In the genomic region with DNA sequence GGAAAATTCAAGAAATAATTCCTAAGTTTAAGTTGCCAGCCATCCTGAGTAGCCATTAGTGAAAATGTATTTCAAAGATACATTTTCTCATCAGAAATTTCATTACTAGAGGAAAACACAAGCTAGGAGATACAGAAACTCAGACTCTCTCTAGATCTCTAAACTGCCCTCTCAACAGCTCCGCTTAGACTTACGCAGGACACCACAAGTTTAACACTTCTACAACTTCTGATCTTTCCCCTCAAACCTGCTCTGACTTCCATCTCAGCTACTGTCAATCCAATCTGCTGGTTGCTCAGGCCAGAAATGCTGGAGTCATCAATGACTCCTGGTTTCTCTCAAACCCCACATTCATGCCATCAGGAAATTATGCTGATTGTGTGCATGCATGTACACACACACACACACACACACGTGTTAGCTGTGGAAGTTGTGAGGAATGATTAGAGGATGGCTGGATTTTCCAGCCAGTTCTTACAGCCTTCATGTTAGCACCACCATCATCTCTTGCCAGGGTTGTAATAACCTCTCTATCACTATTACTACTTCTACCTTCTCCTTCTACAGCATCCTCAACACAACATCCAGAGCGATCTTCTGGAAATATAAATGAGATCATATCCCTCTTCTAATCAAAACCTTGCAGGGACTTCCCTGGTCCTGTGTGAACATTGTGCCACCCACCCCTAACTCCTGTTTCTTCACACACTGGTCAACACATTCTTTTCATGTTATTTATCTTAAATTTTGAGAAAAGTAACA, we compare ENCODE assay signal across 18 cellular contexts. TPM values are rescaled to one million over a fixed set of nuclear protein-coding genes. Genes with fewer than 3 reads are reported as not detected.
DNase-seq lines count a peak whose midpoint lies in the region; ATAC-seq and TF ChIP-seq lines count a peak whose summit lies in the region.
"Had no signal": no experiment of that assay in that cellular context is flagged by ENCODE, and none has a peak within 500 bp of the region (broad histone marks: within the 10 kb centered on the region; RNA-seq: fewer than 3 reads in every experiment).

No MANE protein-coding gene starts in this region.

- H4K91ac ChIP-seq in IMR-90 (ENCODE audit: insufficient read depth, low read depth, low read length), result no peak overlapping the region

- no peak overlapping the region for H3K56ac ChIP-seq in IMR-90 (ENCODE audit: extremely low read depth, insufficient read depth, low read length)

- no peak overlapping the region for H3K23ac ChIP-seq in IMR-90 (ENCODE audit: low read depth, low read length)

- H2AK9ac ChIP-seq in IMR-90 (replicated peaks; ENCODE audit: low read depth, low read length, poor library complexity), result no peak overlapping the region

- no peak overlapping the region for H3K4me2 ChIP-seq in IMR-90 (ENCODE audit: low read depth, low read length)
- H3K4me2 ChIP-seq: GM23338, PC-9 had no signal

- H3K4me1 ChIP-seq in IMR-90 (ENCODE audit: control insufficient read depth, insufficient read depth, low read length) (no peaks in the 10 kb centered on the region), SJCRH30 (peaks cover 31% of the 10 kb centered on the region)
- H3K4me1 ChIP-seq: SJSA1 had no signal

- CTCF ChIA-PET in activated naive CD4-positive, alpha-beta T cell treated with anti-CD3 and anti-CD28 coated beads for 36 hours (lab: Charles Lee), result interaction anchor here (0.8 kb wide), 1 partner anchor 279 kb away, joined by 3 read pairs; no protein-coding TSS in a partner anchor
- CTCF ChIA-PET in IMR-90 (lab: Yijun Ruan, JAX), result interaction anchor here (0.6 kb wide), 1 partner anchor 17 kb away, joined by 3 read pairs; no protein-coding TSS in a partner anchor

- dilution Hi-C loops in IMR-90 (cut with HindIII; ENCODE audit: low sequenced_read_pairs, unreplicated experiment), result no loop called here

- no peak overlapping the region for H2BK20ac ChIP-seq in IMR-90 (ENCODE audit: low read depth, low read length)

- H3K9ac ChIP-seq in IMR-90 (ENCODE audit: low read depth, low read length), result no peak overlapping the region

- H3K9me1 ChIP-seq in IMR-90 (ENCODE audit: insufficient read depth, low read length), result peaks cover 7% of the 10 kb centered on the region; the same call in 1 of the 2 replicates

- H3K14ac ChIP-seq in IMR-90 (replicated peaks; ENCODE audit: low read depth, low read length), result no peak overlapping the region

- H3K9me3 ChIP-seq in IMR-90 (ENCODE audit: control insufficient read depth, insufficient read depth, low read length), result no peaks in the 10 kb centered on the region
- H3K9me3 ChIP-seq in SJCRH30 (replicated peaks), result peaks cover 3% of the 10 kb centered on the region; the same call in 1 of the 2 replicates
- H3K9me3 ChIP-seq: SJSA1 had no signal

- no peaks in the 10 kb centered on the region for H3K27me3 Mint-ChIP-seq in activated naive CD4-positive, alpha-beta T cell treated with anti-CD3 and anti-CD28 coated beads for 36 hours (ENCODE audit: low read depth)
- H3K27me3 Mint-ChIP-seq in activated T-helper 2 cell treated with anti-CD3 and anti-CD28 coated beads, Interferon-gamma antibody, Interleukin-2, Interleukin-4, amounts not matched to agents 10 μg/mL and 5 μg/mL and 100 μg/mL, durations not matched to agents 14 hours and 24 hours and 36 hours (ENCODE audit: low read depth), result no peaks in the 10 kb centered on the region
- no peaks in the 10 kb centered on the region for H3K27me3 Mint-ChIP-seq in stimulated activated naive CD8-positive, alpha-beta T cell treated with anti-CD3 and anti-CD28 coated beads, Interleukin-15, amount 100 ng/mL, for 72 hours
- H3K27me3 Mint-ChIP-seq: B cell; CD8-positive, alpha-beta memory T cell had no signal

- peak overlapping the region; percentile 65 for H3K27ac Mint-ChIP-seq in activated naive CD4-positive, alpha-beta T cell treated with anti-CD3 and anti-CD28 coated beads for 36 hours
- peak overlapping the region; percentile 92 for H3K27ac Mint-ChIP-seq in activated T-helper 2 cell treated with anti-CD3 and anti-CD28 coated beads, Interferon-gamma antibody, Interleukin-2, Interleukin-4, amounts not matched to agents 10 μg/mL and 5 μg/mL and 100 μg/mL, durations not matched to agents 14 hours and 24 hours and 36 hours
- peak overlapping the region; percentile 66 to 96 for H3K27ac Mint-ChIP-seq in stimulated activated naive CD8-positive, alpha-beta T cell treated with anti-CD3 and anti-CD28 coated beads, Interleukin-15, amount 100 ng/mL, for 72 hours
- H3K27ac Mint-ChIP-seq: B cell, GM23338 had no signal

- no peak overlapping the region for H2BK120ac ChIP-seq in IMR-90 (ENCODE audit: low read depth, low read length)

- WGBS in IMR-90 (ENCODE audit: extremely low coverage in 2 of 2, insufficient read length in 1 of 2), 2 experiments, result 100% methylated on average over 3 of the region's 4 CpGs; no CpG with 5 or more reads in 1 of the 2 experiments

- TF ChIP-seq POLR2A in IMR-90 (IDR thresholded peaks at IDR 0.05; ENCODE audit: low read depth, low read length), result no peak

- no peak overlapping the region for H2AK5ac ChIP-seq in IMR-90 (ENCODE audit: low read depth, low read length)

- POLR2A ChIA-PET in IMR-90 (lab: Charles Lee; ENCODE audit: unreplicated experiment), result no interaction called here

- intact Hi-C loops in activated naive CD4-positive, alpha-beta T cell treated with anti-CD3 and anti-CD28 coated beads for 36 hours (cut with micrococcal nuclease), result loop anchor here (1.0 to 5.0 kb wide), 3 partner anchors 8 to 519 kb away; no protein-coding TSS in a partner anchor
- intact Hi-C loops in IMR-90 (cut with micrococcal nuclease), result no loop called here
- intact Hi-C loops in activated T-helper 2 cell treated with anti-CD3 and anti-CD28 coated beads, Interferon-gamma antibody, Interleukin-2, Interleukin-4, amounts not matched to agents 10 μg/mL and 5 μg/mL and 100 μg/mL, durations not matched to agents 14 hours and 24 hours and 36 hours (cut with micrococcal nuclease), result no loop called here

- no peaks in the 10 kb centered on the region for H3K27me3 ChIP-seq in IMR-90 (ENCODE audit: control insufficient read depth, insufficient read depth, low read length)
- no peaks in the 10 kb centered on the region for H3K27me3 ChIP-seq in SJCRH30
- H3K27me3 ChIP-seq: SJSA1 had no signal

- H3K27ac ChIP-seq in IMR-90 (ENCODE audit: insufficient read depth, low read length) (no peak overlapping the region), SJCRH30 (no peak overlapping the region)
- H3K27ac ChIP-seq: PC-9, SJSA1 had no signal

- H3K36me3 ChIP-seq in IMR-90 (ENCODE audit: control insufficient read depth, insufficient read depth, low read length) (no peaks in the 10 kb centered on the region), SJCRH30 (no peaks in the 10 kb centered on the region)
- H3K36me3 ChIP-seq: SJSA1 had no signal

- peaks cover 46% of the 10 kb centered on the region for H3K36me3 Mint-ChIP-seq in activated naive CD4-positive, alpha-beta T cell treated with anti-CD3 and anti-CD28 coated beads for 36 hours (ENCODE audit: low read depth)
- peaks cover 57% of the 10 kb centered on the region for H3K36me3 Mint-ChIP-seq in activated T-helper 2 cell treated with anti-CD3 and anti-CD28 coated beads, Interferon-gamma antibody, Interleukin-2, Interleukin-4, amounts not matched to agents 10 μg/mL and 5 μg/mL and 100 μg/mL, durations not matched to agents 14 hours and 24 hours and 36 hours (ENCODE audit: low read depth)
- H3K36me3 Mint-ChIP-seq: CD8-positive, alpha-beta memory T cell had no signal

- no peak overlapping the region for H3K18ac ChIP-seq in IMR-90 (ENCODE audit: low read depth, low read length)

- H3K4ac ChIP-seq in IMR-90 (ENCODE audit: low read depth, low read length), result no peak overlapping the region

- H4K20me1 ChIP-seq in IMR-90 (ENCODE audit: insufficient read depth, low read length), result no peaks in the 10 kb centered on the region

- peak; percentile 26 for DNase-seq in activated naive CD4-positive, alpha-beta T cell treated with anti-CD3 and anti-CD28 coated beads for 36 hours
- DNase-seq in activated naive CD4-positive, alpha-beta T cell treated with Interleukin-2 at 50 U/mL for 16 hours, result no peak
- DNase-seq in IMR-90, result no peak
- no peak for DNase-seq in activated T-helper 2 cell treated with anti-CD3 and anti-CD28 coated beads, Interferon-gamma antibody, Interleukin-2, Interleukin-4, amounts not matched to agents 10 μg/mL and 5 μg/mL and 100 μg/mL, durations not matched to agents 14 hours and 24 hours and 36 hours (ENCODE audit: low spot score)
- peak in 1 of 2 donors; percentile 11 for DNase-seq in stimulated activated naive CD8-positive, alpha-beta T cell treated with anti-CD3 and anti-CD28 coated beads, Interleukin-15, amount 100 ng/mL, for 72 hours
- no peak for DNase-seq in SJCRH30
- DNase-seq in NCI-H510A (lab: John Stamatoyannopoulos, UW), result no peak
- DNase-seq: CD8-positive, alpha-beta memory T cell; DND-41; KG1; NCI-H1436; NCI-H2029 treated with DMSO at 0.1 percent for 48 hours; NCI-H2171 treated with DMSO at 0.1 percent for 48 hours; NCI-H774; PC-9 had no signal

- no peak for TF ChIP-seq CTCF in IMR-90 (conservative IDR thresholded peaks at IDR 0.05; ENCODE audit: low read depth, low read length)

- in situ Hi-C loops in IMR-90 (cut with MboI; ENCODE audit: low sequenced_read_pairs), result no loop called here

- no peak for TF ChIP-seq RAD21 in IMR-90 (IDR thresholded peaks at IDR 0.05; ENCODE audit: low read length)

- H3K4me3 ChIP-seq in IMR-90 (ENCODE audit: insufficient read depth, low read depth, low read length) (no peak overlapping the region), SJCRH30 (no peak overlapping the region)
- H3K4me3 ChIP-seq: GM23338, PC-9, SJSA1 had no signal

- ATAC-seq in IMR-90 (ENCODE audit: low read depth), result no peak
- ATAC-seq in stimulated activated naive CD8-positive, alpha-beta T cell treated with anti-CD3 and anti-CD28 coated beads, Interleukin-15, amount 100 ng/mL, for 72 hours, result peak; percentile 62
- ATAC-seq: GM23338 had no signal

- H3K4me3 Mint-ChIP-seq in activated naive CD4-positive, alpha-beta T cell treated with anti-CD3 and anti-CD28 coated beads for 36 hours, result peak overlapping the region; percentile 9
- no peak overlapping the region for H3K4me3 Mint-ChIP-seq in activated T-helper 2 cell treated with anti-CD3 and anti-CD28 coated beads, Interferon-gamma antibody, Interleukin-2, Interleukin-4, amounts not matched to agents 10 μg/mL and 5 μg/mL and 100 μg/mL, durations not matched to agents 14 hours and 24 hours and 36 hours (ENCODE audit: low read depth)
- peak overlapping the region; percentile 3 to 76 for H3K4me3 Mint-ChIP-seq in stimulated activated naive CD8-positive, alpha-beta T cell treated with anti-CD3 and anti-CD28 coated beads, Interleukin-15, amount 100 ng/mL, for 72 hours
- H3K4me3 Mint-ChIP-seq: B cell, GM23338 had no signal

- no peak overlapping the region for H2BK5ac ChIP-seq in IMR-90 (ENCODE audit: low read depth, low read length, poor library complexity, severe bottlenecking)

- peak overlapping the region; percentile 35; the same call in 1 of the 2 replicates for H4K5ac ChIP-seq in IMR-90 (ENCODE audit: low read depth, low read length)

- no TSS peak for BruUV-seq in IMR-90 (replicated peaks; lab: Mats Ljungman, UMichigan)

- no peak overlapping the region for H4K8ac ChIP-seq in IMR-90 (ENCODE audit: low read depth in 2 of 2, low read length in 2 of 2)

- H2BK15ac ChIP-seq in IMR-90 (ENCODE audit: low read depth, low read length), result no peak overlapping the region

- H3K79me1 ChIP-seq in IMR-90 (ENCODE audit: low read depth in 1 of 2, low read length in 2 of 2), result peaks cover 22 to 23% of the 10 kb centered on the region in 2 experiments; a peak in 2 of 4 replicates

- H3K9me3 Mint-ChIP-seq in activated naive CD4-positive, alpha-beta T cell treated with anti-CD3 and anti-CD28 coated beads for 36 hours, result peaks cover 16% of the 10 kb centered on the region
- H3K9me3 Mint-ChIP-seq in activated T-helper 2 cell treated with anti-CD3 and anti-CD28 coated beads, Interferon-gamma antibody, Interleukin-2, Interleukin-4, amounts not matched to agents 10 μg/mL and 5 μg/mL and 100 μg/mL, durations not matched to agents 14 hours and 24 hours and 36 hours, result peaks cover 9% of the 10 kb centered on the region
- peaks cover 15 to 30% of the 10 kb centered on the region in 2 donors for H3K9me3 Mint-ChIP-seq in stimulated activated naive CD8-positive, alpha-beta T cell treated with anti-CD3 and anti-CD28 coated beads, Interleukin-15, amount 100 ng/mL, for 72 hours
- H3K9me3 Mint-ChIP-seq: CD8-positive, alpha-beta memory T cell; GM23338 had no signal

- H2AFZ ChIP-seq in IMR-90 (replicated peaks; ENCODE audit: low read length, poor library complexity), result no peak overlapping the region
- H2AFZ ChIP-seq: GM23338, PC-9 had no signal

- H3K4me1 Mint-ChIP-seq in activated naive CD4-positive, alpha-beta T cell treated with anti-CD3 and anti-CD28 coated beads for 36 hours (ENCODE audit: low read depth), result peaks cover 81% of the 10 kb centered on the region
- peaks cover 77% of the 10 kb centered on the region for H3K4me1 Mint-ChIP-seq in activated T-helper 2 cell treated with anti-CD3 and anti-CD28 coated beads, Interferon-gamma antibody, Interleukin-2, Interleukin-4, amounts not matched to agents 10 μg/mL and 5 μg/mL and 100 μg/mL, durations not matched to agents 14 hours and 24 hours and 36 hours (ENCODE audit: low read depth)
- H3K4me1 Mint-ChIP-seq in stimulated activated naive CD8-positive, alpha-beta T cell treated with anti-CD3 and anti-CD28 coated beads, Interleukin-15, amount 100 ng/mL, for 72 hours, result peaks cover 65% of the 10 kb centered on the region

RNA-seq across cellular contexts. Expression of gene COX10, which starts 47.1 kb away (rescaled TPM):
- 10 to 100 TPM; 29.9 to 30.6 TPM for total RNA-seq in activated naive CD4-positive, alpha-beta T cell treated with anti-CD3 and anti-CD28 coated beads for 36 hours
- 10.3 and 16.1 TPM in 2 replicates for total RNA-seq in IMR-90 (2012; rRNA removed)
- 12.2 and 15.4 TPM in 2 replicates for polyA plus RNA-seq in IMR-90 (2012; rRNA removed)
- polyA plus RNA-seq in IMR-90 (2012; cell fraction: cytosol; rRNA removed), result 5.2 and 8.6 TPM in 2 replicates
- 8.2 and 8.5 TPM in 2 replicates for polyA plus RNA-seq in IMR-90 (2012; cell fraction: nucleus; rRNA removed; ENCODE audit: low replicate concordance)
- 24.9 and 28.1 TPM in 2 replicates for total RNA-seq in activated T-helper 2 cell treated with anti-CD3 and anti-CD28 coated beads, Interferon-gamma antibody, Interleukin-2, Interleukin-4, amounts not matched to agents 10 μg/mL and 5 μg/mL and 100 μg/mL, durations not matched to agents 14 hours and 24 hours and 36 hours
- 93.7 and 105 TPM in 2 replicates for total RNA-seq in SJCRH30 (2014; rRNA removed; shearing (Covaris generic))
